8 cellular contexts compared by ENCODE assay signal in genomic region chr17:40075216-40076100, GRCh38. TPM values are rescaled to one million over a fixed set of nuclear protein-coding genes. Genes with fewer than 3 reads are reported as not detected.
DNase-seq lines count a peak whose midpoint lies in the region; ATAC-seq and TF ChIP-seq lines count a peak whose summit lies in the region.

No MANE protein-coding gene starts in this region.

- peaks cover 4 to 42% (median 32%) of the 10 kb centered on the region in 11 experiments; a peak in 16 of 22 replicates for H3K36me3 ChIP-seq in BLaER1 treated with 17β-estradiol and CSF1 and Interleukin-3, amounts not matched to agents 10 nM and 100 nM
- peaks cover 30% of the 10 kb centered on the region for H3K36me3 ChIP-seq in neutrophil

- H3K4me1 ChIP-seq in BLaER1 treated with 17β-estradiol and CSF1 and Interleukin-3, amounts not matched to agents 10 nM and 100 nM = peaks cover 70 to 80% (median 78%) of the 10 kb centered on the region in 10 experiments
- H3K4me1 ChIP-seq in neutrophil (ENCODE audit: control insufficient read depth in 1 of 2, insufficient read depth in 1 of 2, low read depth in 1 of 2, low read length in 1 of 2) = peaks cover 47 to 55% of the 10 kb centered on the region in 2 experiments

- peak; percentile 48 to 55 for DNase-seq in activated T-helper 1 cell treated with anti-CD3 and anti-CD28 coated beads, Interleukin-2, amount 50 U/mL, for 16 hours (ENCODE audit: low read depth in 1 of 2, low spot score in 1 of 2)
- peak; percentile 76 for DNase-seq in fibroblast of the conjunctiva (ENCODE audit: low read depth)
- DNase-seq in type B pancreatic cell (ENCODE audit: extremely low spot score, unreplicated experiment) = no peak

- H3K4me1 Mint-ChIP-seq in type B pancreatic cell (ENCODE audit: unreplicated experiment) = peaks cover 34% of the 10 kb centered on the region

- H3K9ac ChIP-seq in BLaER1 treated with 17β-estradiol and CSF1 and Interleukin-3, amounts not matched to agents 10 nM and 100 nM = peak overlapping the region; percentile 46 to 85 (median 69); a peak in 21 of 22 replicates

- no peaks in the 10 kb centered on the region for H4K20me1 ChIP-seq in BLaER1 treated with 17β-estradiol and CSF1 and Interleukin-3, amounts not matched to agents 10 nM and 100 nM

- H3K9me3 Mint-ChIP-seq in type B pancreatic cell = no peaks in the 10 kb centered on the region

- peak overlapping the region; percentile 78 to 99 (median 97) for H3K4me2 ChIP-seq in BLaER1 treated with 17β-estradiol and CSF1 and Interleukin-3, amounts not matched to agents 10 nM and 100 nM

- H3K4me3 ChIP-seq in BLaER1 treated with 17β-estradiol and CSF1 and Interleukin-3, amounts not matched to agents 10 nM and 100 nM = peak overlapping the region in 7 of 10 experiments; percentile 9 to 49 (median 38); a peak in 11 of 20 replicates
- peak overlapping the region; percentile 16 to 32 for H3K4me3 ChIP-seq in neutrophil (ENCODE audit: low read depth in 1 of 2, low read length in 1 of 2)

- TF ChIP-seq CTCF in neutrophil (IDR thresholded peaks at IDR 0.05) (peak; percentile 94), type B pancreatic cell (conservative IDR thresholded peaks at IDR 0.05) (peak; percentile 92)

- H3K27me3 ChIP-seq in BLaER1 treated with 17β-estradiol and CSF1 and Interleukin-3, amounts not matched to agents 10 nM and 100 nM = no peaks in the 10 kb centered on the region
- no peaks in the 10 kb centered on the region for H3K27me3 ChIP-seq in neutrophil

- H3K4me3 Mint-ChIP-seq in type B pancreatic cell = peak overlapping the region; percentile 28

- H3K27ac ChIP-seq in BLaER1 treated with 17β-estradiol and CSF1 and Interleukin-3, amounts not matched to agents 10 nM and 100 nM = peak overlapping the region; percentile 64 to 93 (median 86); a peak in 21 of 22 replicates
- H3K27ac ChIP-seq in neutrophil = peak overlapping the region; percentile 79

- peaks cover 3% of the 10 kb centered on the region for H3K36me3 Mint-ChIP-seq in type B pancreatic cell

- ATAC-seq in HG02798 (IDR thresholded peaks at IDR 0.05; ENCODE audit: poor library complexity, unreplicated experiment) = peak; percentile 39
- no peak for ATAC-seq in GM19463 (IDR thresholded peaks at IDR 0.05; ENCODE audit: unreplicated experiment)

- peak overlapping the region; percentile 72 for H3K27ac Mint-ChIP-seq in type B pancreatic cell

- H3K9me3 ChIP-seq in BLaER1 treated with 17β-estradiol and CSF1 and Interleukin-3, amounts not matched to agents 10 nM and 100 nM (replicated peaks in 1 of 11) = no peaks in the 10 kb centered on the region
- no peaks in the 10 kb centered on the region for H3K9me3 ChIP-seq in neutrophil

- H3K27me3 Mint-ChIP-seq in type B pancreatic cell = no peaks in the 10 kb centered on the region

TF ChIP-seq in PFSK-1, 5 proteins besides CTCF, POLR2A, EP300 and RAD21:
- TF ChIP-seq TAF1 (IDR thresholded peaks at IDR 0.05; ENCODE audit: borderline replicate concordance, insufficient read depth, low read length) (no peak), POLR2AphosphoS5 (IDR thresholded peaks at IDR 0.05; ENCODE audit: low read depth, low read length) (no peak), FOXP2 (optimal IDR thresholded peaks at IDR 0.05; ENCODE audit: borderline replicate concordance, extremely low read depth, extremely low read length, insufficient read depth) (peak; percentile 57), REST (IDR thresholded peaks at IDR 0.05; ENCODE audit: insufficient read depth in 1 of 2, low read depth in 2 of 2, low read length in 2 of 2) (no peak)
TF ChIP-seq in PFSK-1: peak in this region for 1.

RNA-seq across cellular contexts. Expression of gene THRA, which starts 12.7 kb away (rescaled TPM):
- polyA plus RNA-seq in PFSK-1 (2012; ENCODE audit: insufficient read length, low read depth) = 31.2 TPM
- 18.3 and 37.0 TPM in 2 replicates for total RNA-seq in type B pancreatic cell (ENCODE audit: low replicate concordance)

RNA-seq across cellular contexts. Expression of gene MED24, which starts 21.2 kb away (rescaled TPM):
- 144 TPM for polyA plus RNA-seq in PFSK-1 (2012; ENCODE audit: insufficient read length, low read depth)
- 93.2 and 123 TPM in 2 replicates for total RNA-seq in type B pancreatic cell (ENCODE audit: low replicate concordance)

RNA-seq across cellular contexts. Expression of gene NR1D1, which starts 24.9 kb away (rescaled TPM):
- polyA plus RNA-seq in PFSK-1 (2012; ENCODE audit: insufficient read length, low read depth) = 31.1 TPM
- total RNA-seq in type B pancreatic cell (ENCODE audit: low replicate concordance) = 5.7 and 9.5 TPM in 2 replicates

RNA-seq across cellular contexts. Expression of gene MSL1, which starts 46.3 kb away (rescaled TPM):
- 39.9 TPM for polyA plus RNA-seq in PFSK-1 (2012; ENCODE audit: insufficient read length, low read depth)
- total RNA-seq in type B pancreatic cell (ENCODE audit: low replicate concordance) = 86.3 and 128 TPM in 2 replicates
